11 cellular contexts compared by ENCODE assay signal in the genomic region with DNA sequence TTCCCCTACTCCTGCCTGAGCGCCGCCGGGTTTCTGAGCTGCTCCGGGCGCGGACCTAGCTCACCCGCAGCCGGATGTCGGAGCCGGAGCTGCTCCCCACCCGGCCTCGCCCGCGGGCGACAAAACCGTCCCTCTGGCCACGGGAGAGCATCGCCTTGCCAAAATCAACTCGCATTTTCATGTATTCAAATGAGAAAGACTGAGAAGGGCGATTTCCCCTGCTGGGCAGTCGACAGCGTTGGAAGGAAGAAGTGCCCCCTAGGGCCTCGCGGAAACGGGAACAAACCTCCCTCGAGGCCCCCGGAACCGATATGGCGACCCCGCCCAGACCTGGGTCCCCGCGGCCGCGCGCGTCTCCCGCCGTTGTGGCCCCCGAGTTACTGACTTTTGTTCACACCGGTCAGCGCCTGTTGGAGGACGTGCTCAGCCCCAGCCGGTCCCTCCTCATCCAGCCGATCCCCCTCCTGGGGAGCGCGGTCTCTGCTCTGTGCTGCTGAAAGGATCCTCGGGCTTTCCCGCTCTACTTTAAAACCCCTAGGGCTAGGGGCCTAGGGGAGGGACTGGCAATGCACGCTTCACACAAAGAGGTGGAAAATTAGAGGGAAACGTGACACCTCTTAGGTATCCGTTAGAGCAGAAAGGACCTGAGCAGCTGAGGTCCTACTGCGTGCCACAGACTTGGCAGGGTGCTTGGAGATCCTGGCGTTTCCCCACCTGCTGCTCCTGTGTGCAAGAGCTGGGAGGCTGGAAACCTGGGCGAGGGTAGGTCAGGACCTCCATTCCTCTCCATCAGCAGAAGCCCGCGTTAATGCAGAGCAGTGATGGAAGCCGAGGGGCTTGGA. TPM values are rescaled to one million over a fixed set of nuclear protein-coding genes. Genes with fewer than 3 reads are reported as not detected.
DNase-seq lines count a peak whose midpoint lies in the region; ATAC-seq and TF ChIP-seq lines count a peak whose summit lies in the region.
"Had no signal": no experiment of that assay in that cellular context is flagged by ENCODE, and none has a peak within 500 bp of the region (broad histone marks: within the 10 kb centered on the region; RNA-seq: fewer than 3 reads in every experiment).

No MANE protein-coding gene starts in this region.

- peaks cover 23 to 59% of the 10 kb centered on the region in 2 donors for H3K27me3 ChIP-seq in duodenal mucosa (ENCODE audit: control insufficient read depth in 1 of 2, insufficient read depth in 2 of 2, low read length in 2 of 2)
- H3K27me3 ChIP-seq in neuron (ENCODE audit: insufficient read depth, low read length): peaks cover 92% of the 10 kb centered on the region
- peaks cover 2 to 96% of the 10 kb centered on the region in 2 donors for H3K27me3 ChIP-seq in tibial nerve
- H3K27me3 ChIP-seq in gastroesophageal sphincter: peaks cover 100% of the 10 kb centered on the region

- TF ChIP-seq CTCF in tibial nerve (IDR thresholded peaks at IDR 0.05): no peak
- no peak for TF ChIP-seq CTCF in gastroesophageal sphincter (IDR thresholded peaks at IDR 0.05)

- H2AFZ ChIP-seq in neuron (ENCODE audit: low read depth, low read length): peak overlapping the region; percentile 66

- H3K27ac ChIP-seq in duodenal mucosa (ENCODE audit: low read depth, low read length) (no peak overlapping the region), tibial nerve (no peak overlapping the region), gastroesophageal sphincter (no peak overlapping the region)

- no peak for TF ChIP-seq POLR2A in tibial nerve (IDR thresholded peaks at IDR 0.05)
- no peak for TF ChIP-seq POLR2A in gastroesophageal sphincter (IDR thresholded peaks at IDR 0.05)

- no peaks in the 10 kb centered on the region for H3K9me3 ChIP-seq in duodenal mucosa (ENCODE audit: control insufficient read depth in 1 of 2, low read length in 2 of 2)
- H3K9me3 ChIP-seq in neuron (ENCODE audit: low read length): peaks cover 5% of the 10 kb centered on the region
- H3K9me3 ChIP-seq in tibial nerve: no peaks in the 10 kb centered on the region
- H3K9me3 ChIP-seq in gastroesophageal sphincter: no peaks in the 10 kb centered on the region

- H3K36me3 ChIP-seq in duodenal mucosa (ENCODE audit: control insufficient read depth in 1 of 2, insufficient read depth in 2 of 2, low read length in 2 of 2) (no peaks in the 10 kb centered on the region), neuron (ENCODE audit: insufficient read depth, low read length) (no peaks in the 10 kb centered on the region), tibial nerve (no peaks in the 10 kb centered on the region), gastroesophageal sphincter (no peaks in the 10 kb centered on the region)

- peaks cover 9 to 24% of the 10 kb centered on the region in 2 donors for H3K4me1 ChIP-seq in duodenal mucosa (ENCODE audit: control insufficient read depth in 1 of 2, insufficient read depth in 2 of 2, low read length in 2 of 2)
- peaks cover 19% of the 10 kb centered on the region for H3K4me1 ChIP-seq in neuron (ENCODE audit: insufficient read depth, low read length)
- peaks cover 0 to 47% (median 20%) of the 10 kb centered on the region in 4 donors for H3K4me1 ChIP-seq in tibial nerve
- H3K4me1 ChIP-seq in gastroesophageal sphincter: peaks cover 0 to 46% (median 19%) of the 10 kb centered on the region in 3 donors

- no peak for TF ChIP-seq EP300 in tibial nerve (IDR thresholded peaks at IDR 0.05)
- TF ChIP-seq EP300 in gastroesophageal sphincter (IDR thresholded peaks at IDR 0.05): no peak

- WGBS in tibial nerve, 2 donors: 2 to 3% methylated on average over 51 to 54 of the region's 57 CpGs
- WGBS in gastroesophageal sphincter (ENCODE audit: low coverage in 1 of 2), 2 donors: 3% methylated on average over 7 of the region's 57 CpGs; no CpG with 5 or more reads in 1 of the 2 donors

- DNase-seq in DMS79 (lab: John Stamatoyannopoulos, UW) (peak; percentile 71), NCI-H2081 (lab: John Stamatoyannopoulos, UW) (peak; percentile 82 to 88), tibial nerve (ENCODE audit: low spot score in 2 of 2) (no peak), glomerular visceral epithelial cell (ENCODE audit: extremely low spot score) (no peak)
- DNase-seq: left ventricle myocardium superior, T-helper 17 cell had no signal

- H3K4me3 ChIP-seq in duodenal mucosa (ENCODE audit: low read depth in 1 of 2, low read length in 2 of 2): peak overlapping the region; percentile 59 to 60
- peak overlapping the region; percentile 47 for H3K4me3 ChIP-seq in neuron (ENCODE audit: low read length)
- H3K4me3 ChIP-seq in tibial nerve: peak overlapping the region in 1 of 4 donors; percentile 24
- H3K4me3 ChIP-seq in gastroesophageal sphincter: no peak overlapping the region
- H3K4me3 ChIP-seq: K562 had no signal

- ATAC-seq in gastroesophageal sphincter: no peak
- ATAC-seq in GM21526 (IDR thresholded peaks at IDR 0.05; ENCODE audit: low FRiP score, unreplicated experiment): no peak
- ATAC-seq: K562, left ventricle myocardium superior, T-helper 17 cell had no signal

- H3K9ac ChIP-seq in duodenal mucosa (ENCODE audit: low read depth in 1 of 2, low read length in 2 of 2): peak overlapping the region in 1 of 2 donors; percentile 32

RNA-seq across cellular contexts. Expression of a gene that starts 4.3 kb away (rescaled TPM):
- total RNA-seq in tibial nerve (not detected), gastroesophageal sphincter (1 to 10 TPM in 1 of 4 donors, under 1 TPM in 1, not detected in 2; 0.31 to 1.1 TPM)
- total RNA-seq: left ventricle myocardium superior, T-helper 17 cell had no signal

RNA-seq across cellular contexts. Expression of a gene that starts 4.7 kb away (rescaled TPM):
- not detected for total RNA-seq in tibial nerve
- 1 to 10 TPM in 1 of 4 donors, not detected in 3; 5.1 TPM for total RNA-seq in gastroesophageal sphincter
- total RNA-seq: left ventricle myocardium superior, T-helper 17 cell had no signal

Comparison
In these comparisons a context has a peak if more than half of its experiments do, and no peak if none do; other contexts are left out.
1. DNase-seq: peak in DMS79 (single experiment) and NCI-H2081 (2 of 2); none in tibial nerve (0 of 2) and glomerular visceral epithelial cell (single experiment).
2. H3K4me3 ChIP-seq: peak in duodenal mucosa (2 of 2) and neuron (single experiment); none in gastroesophageal sphincter (0 of 2).